8 cellular contexts compared by ENCODE assay signal in genomic region chr10:69179743-69180524, GRCh38. TPM values are rescaled to one million over a fixed set of nuclear protein-coding genes. Genes with fewer than 3 reads are reported as not detected.
A peak's percentile ranks its signal among the peaks of the same experiment; 100 is the strongest.
DNase-seq lines count a peak whose midpoint lies in the region; ATAC-seq and TF ChIP-seq lines count a peak whose summit lies in the region.

Gene SUPV3L1, plus strand, starts transcription at chr10:69180234. Its CDS starts 58 bp downstream, at chr10:69180292.

- H3K9me3 ChIP-seq in Peyer's patch (no peaks in the 10 kb centered on the region), esophagus (ENCODE audit: control insufficient read depth in 2 of 2, insufficient read depth in 1 of 2, low read depth in 1 of 2, low read length in 1 of 2) (no peaks in the 10 kb centered on the region), mucosa of stomach (ENCODE audit: control insufficient read depth, low read length) (no peaks in the 10 kb centered on the region)

- ATAC-seq in GM21619 (IDR thresholded peaks at IDR 0.05; ENCODE audit: unreplicated experiment) = peak; percentile 82

- peak within 1 kb of the TSS; percentile 86 to 92 (median 90) for H3K27ac ChIP-seq in Peyer's patch
- peak within 1 kb of the TSS; percentile 83 to 91 for H3K27ac ChIP-seq in esophagus (ENCODE audit: low read depth in 2 of 2, low read length in 1 of 2)

- in situ Hi-C loops in KBM-7 (cut with MboI; ENCODE audit: low pct_unique_long_range_greater_than_20kb, low sequenced_read_pairs) = no loop called here

- H3K4me1 ChIP-seq in Peyer's patch (peaks cover 0 to 22% (median 6%) of the 10 kb centered on the region in 4 donors), esophagus (ENCODE audit: control insufficient read depth in 2 of 2, insufficient read depth in 2 of 2, low read length in 1 of 2) (no peaks in the 10 kb centered on the region), mucosa of stomach (ENCODE audit: control insufficient read depth, insufficient read depth, low read length) (peaks cover 10% of the 10 kb centered on the region)

- H3K4me3 ChIP-seq in Peyer's patch = peak within 1 kb of the TSS; percentile 84 to 99 (median 90)
- peak within 1 kb of the TSS; percentile 92 to 94 for H3K4me3 ChIP-seq in esophagus (ENCODE audit: low read depth in 1 of 2, low read length in 2 of 2)
- H3K4me3 ChIP-seq in mucosa of stomach (ENCODE audit: low read length) = peak within 1 kb of the TSS; percentile 74

- 0 to 1% methylated on average over 44 of the region's 44 CpGs for WGBS in esophagus, 2 donors

- H3K27me3 ChIP-seq in Peyer's patch (no peaks in the 10 kb centered on the region), esophagus (ENCODE audit: control insufficient read depth in 1 of 2, insufficient read depth in 2 of 2, low read length in 2 of 2) (no peaks in the 10 kb centered on the region), mucosa of stomach (ENCODE audit: control insufficient read depth, insufficient read depth, low read length) (no peaks in the 10 kb centered on the region)

- DNase-seq in DMS153 treated with DMSO at 0.1 percent for 48 hours (lab: John Stamatoyannopoulos, UW; ENCODE audit: unreplicated experiment) (peak; percentile 92), KBM-7 (peak; percentile 97), Peyer's patch (peak; percentile 89 to 99 (median 97))
- DNase-seq in activated T-cell treated with anti-CD3 and anti-CD28 coated beads, Interleukin-2, amount 50 U/mL, for 48 hours = peak; percentile 90 to 93
- peak; percentile 71 to 73 for DNase-seq in stimulated activated CD8-positive, alpha-beta memory T cell treated with anti-CD3 and anti-CD28 coated beads, Interleukin-7, amount 100 ng/mL, for 1 hour (ENCODE audit: low read depth in 2 of 2)

- peak in 3 of 6 experiments; percentile 2 to 18 (median 3) for TF ChIP-seq CTCF in Peyer's patch (IDR thresholded peaks at IDR 0.05)

- peak within 1 kb of the TSS; percentile 100 for H3K9ac ChIP-seq in mucosa of stomach (ENCODE audit: low read length)

- TF ChIP-seq POLR2A in Peyer's patch (IDR thresholded peaks at IDR 0.05) = peak; percentile 50 to 69

- peaks cover 0 to 15% (median 0%) of the 10 kb centered on the region in 3 donors for H3K36me3 ChIP-seq in Peyer's patch
- peaks cover 0 to 4% of the 10 kb centered on the region in 2 donors for H3K36me3 ChIP-seq in esophagus (ENCODE audit: control insufficient read depth in 2 of 2, insufficient read depth in 2 of 2, low read length in 1 of 2)
- peaks cover 4% of the 10 kb centered on the region for H3K36me3 ChIP-seq in mucosa of stomach (ENCODE audit: control insufficient read depth, insufficient read depth, low read length)

RNA-seq across cellular contexts. Expression of gene SUPV3L1, which starts in this region (rescaled TPM):
- total RNA-seq in Peyer's patch = 10 to 100 TPM; 20.5 to 50.3 (median 31.2) TPM
- 10 to 100 TPM; 23.6 to 40.1 TPM for polyA plus RNA-seq in esophagus

Comparison
In these comparisons a context has a peak if more than half of its experiments do, and no peak if none do; other contexts are left out.
1. Peak in every context shown above with its lines: DNase-seq, ATAC-seq, H3K4me3 ChIP-seq and H3K27ac ChIP-seq.